ENCODE assay signal across 1 cellular context in the genomic region with DNA sequence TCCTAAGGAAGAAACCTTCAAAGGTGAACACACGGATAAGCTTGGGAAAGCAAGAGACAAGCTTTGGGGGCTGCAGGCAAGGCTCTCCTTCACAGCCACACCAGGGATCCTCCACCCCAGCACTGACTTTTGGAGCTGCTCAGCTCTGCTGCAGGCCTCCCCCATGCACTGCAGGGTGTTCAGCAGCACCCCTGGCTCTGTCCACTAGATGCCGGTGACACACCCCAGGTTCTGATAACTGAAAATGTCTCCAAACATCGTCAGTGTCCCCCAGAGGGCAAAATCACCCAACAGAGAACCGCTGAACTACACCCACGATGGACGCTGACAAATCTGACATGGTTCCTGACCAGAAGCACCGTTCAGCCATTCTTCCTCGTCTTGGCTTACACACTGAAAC.
TF ChIP-seq lines count a peak whose summit lies in the region.

No MANE protein-coding gene starts in this region.

TF ChIP-seq in GM12878, 131 proteins besides CTCF, POLR2A, EP300 and RAD21 (continued from another document):
- TF ChIP-seq, protein P1, sequence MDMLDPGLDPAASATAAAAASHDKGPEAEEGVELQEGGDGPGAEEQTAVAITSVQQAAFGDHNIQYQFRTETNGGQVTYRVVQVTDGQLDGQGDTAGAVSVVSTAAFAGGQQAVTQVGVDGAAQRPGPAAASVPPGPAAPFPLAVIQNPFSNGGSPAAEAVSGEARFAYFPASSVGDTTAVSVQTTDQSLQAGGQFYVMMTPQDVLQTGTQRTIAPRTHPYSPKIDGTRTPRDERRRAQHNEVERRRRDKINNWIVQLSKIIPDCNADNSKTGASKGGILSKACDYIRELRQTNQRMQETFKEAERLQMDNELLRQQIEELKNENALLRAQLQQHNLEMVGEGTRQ (IDR thresholded peaks at IDR 0.05; ENCODE audit: borderline replicate concordance, low read depth, low read length), result no peak
